In the genomic region with DNA sequence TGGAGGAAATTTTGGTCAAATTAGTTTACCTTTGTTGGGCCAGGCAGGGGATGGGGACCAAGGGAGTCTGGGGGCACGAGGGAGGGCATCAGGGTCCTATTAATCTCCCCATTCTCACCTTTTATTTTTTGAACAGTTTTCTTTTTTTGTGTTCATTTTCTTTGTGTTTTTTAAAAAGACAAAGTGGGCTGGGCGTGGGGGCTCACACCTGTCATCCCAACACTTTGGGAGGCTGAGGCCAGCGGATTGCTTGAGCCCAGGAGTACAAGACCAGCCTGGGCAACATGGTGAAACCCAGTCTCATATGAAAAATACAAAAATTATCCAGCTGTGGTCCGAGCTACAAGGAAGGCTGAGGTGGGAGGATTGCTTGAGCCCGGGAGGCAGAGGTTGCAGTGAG, we compare ENCODE assay signal across 21 cellular contexts.
"Had no signal": no experiment of that assay in that cellular context is flagged by ENCODE, and none has a peak within 500 bp of the region (broad histone marks: within the 10 kb centered on the region; RNA-seq: fewer than 3 reads in every experiment).

No MANE protein-coding gene starts in this region.

- H3K27me3 Mint-ChIP-seq: stimulated activated naive CD8-positive, alpha-beta T cell treated with anti-CD3 and anti-CD28 coated beads, Interleukin-15, amount 100 ng/mL, for 72 hours had no signal

- H3K36me3 Mint-ChIP-seq: memory B cell, natural killer cell had no signal

- H3K27ac ChIP-seq: coronary artery, esophagus squamous epithelium, neural progenitor cell, right lobe of liver, suprapubic skin had no signal

- ATAC-seq: natural killer cell; stimulated activated naive CD8-positive, alpha-beta T cell treated with anti-CD3 and anti-CD28 coated beads, Interleukin-15, amount 100 ng/mL, for 72 hours had no signal

- H3K4me1 Mint-ChIP-seq: natural killer cell; stimulated activated naive CD8-positive, alpha-beta T cell treated with anti-CD3 and anti-CD28 coated beads, Interleukin-15, amount 100 ng/mL, for 72 hours had no signal

- H3K27me3 ChIP-seq: neural progenitor cell, right lobe of liver, suprapubic skin had no signal

- H3K4me1 ChIP-seq: esophagus squamous epithelium, right lobe of liver, suprapubic skin had no signal

- H3K9me3 Mint-ChIP-seq: natural killer cell; stimulated activated naive CD8-positive, alpha-beta T cell treated with anti-CD3 and anti-CD28 coated beads, Interleukin-15, amount 100 ng/mL, for 72 hours had no signal

- H3K27ac Mint-ChIP-seq: memory B cell, natural killer cell had no signal

- H3K4me2 ChIP-seq: neural progenitor cell, smooth muscle cell had no signal

- DNase-seq: dermis blood vessel endothelial cell; effector memory CD4-positive, alpha-beta T cell; esophagus squamous epithelium; foreskin melanocyte; hypothalamus; natural killer cell; nucleus accumbens; retina; stimulated activated CD4-positive, alpha-beta T cell treated with anti-CD3 and anti-CD28 coated beads, Interleukin-12 subunit alpha, Interleukin-12 subunit beta, amount 100 ng/mL, for 4 hours; stimulated activated CD4-positive, alpha-beta T cell treated with anti-CD3 and anti-CD28 coated beads, Interleukin-1b, Interleukin-23, amount 100 ng/mL, for 48 hours; stimulated activated CD4-positive, alpha-beta T cell treated with anti-CD3 and anti-CD28 coated beads, Interleukin-4, amount 100 ng/mL, for 1 hour; stimulated activated CD8-positive, alpha-beta memory T cell treated with anti-CD3 and anti-CD28 coated beads, Interleukin-4, amount 100 ng/mL, for 48 hours; stimulated activated naive CD4-positive, alpha-beta T cell; stimulated activated naive CD8-positive, alpha-beta T cell treated with anti-CD3 and anti-CD28 coated beads, Interleukin-15, amount 100 ng/mL, for 72 hours had no signal

- H3K4me3 ChIP-seq: coronary artery, esophagus squamous epithelium, lung, neural progenitor cell, right lobe of liver, smooth muscle cell, suprapubic skin had no signal

- H3K4me3 Mint-ChIP-seq: memory B cell; natural killer cell; neural progenitor cell; stimulated activated naive CD8-positive, alpha-beta T cell treated with anti-CD3 and anti-CD28 coated beads, Interleukin-15, amount 100 ng/mL, for 72 hours had no signal

- H3K36me3 ChIP-seq: esophagus squamous epithelium, neural progenitor cell, right lobe of liver, suprapubic skin had no signal

- H3K9me3 ChIP-seq: esophagus squamous epithelium, right lobe of liver, suprapubic skin had no signal

- H2AFZ ChIP-seq: neural progenitor cell had no signal

- H3K9ac ChIP-seq: neural progenitor cell had no signal
